Comparison of ENCODE assay signal across 30 cellular contexts in the genomic region with DNA sequence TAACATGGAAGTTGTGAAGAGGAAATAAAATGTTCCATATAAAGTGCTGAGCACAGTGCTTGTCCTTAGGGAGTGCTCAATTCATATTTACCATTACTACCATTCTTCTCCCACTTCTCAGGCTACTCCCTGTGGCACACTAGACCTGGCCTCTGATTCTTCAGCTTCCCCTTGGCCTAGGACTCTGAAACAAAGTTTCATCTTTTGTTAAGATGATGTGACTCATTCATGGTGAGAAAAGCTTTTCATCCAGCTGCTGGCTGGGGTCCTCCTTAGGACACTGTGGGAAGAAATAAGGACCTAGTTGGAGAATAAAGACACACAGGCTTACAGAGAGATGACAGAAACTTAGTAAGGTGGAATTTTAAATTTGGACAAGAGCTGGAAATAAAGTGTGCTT.
A peak's percentile ranks its signal among the peaks of the same experiment; 100 is the strongest.
DNase-seq lines count a peak whose midpoint lies in the region; ATAC-seq and TF ChIP-seq lines count a peak whose summit lies in the region.
"Had no signal": no experiment of that assay in that cellular context is flagged by ENCODE, and none has a peak within 500 bp of the region (broad histone marks: within the 10 kb centered on the region; RNA-seq: fewer than 3 reads in every experiment).

No MANE protein-coding gene starts in this region.

- no peaks in the 10 kb centered on the region for H3K27me3 Mint-ChIP-seq in activated naive CD8-positive, alpha-beta T cell treated with anti-CD3 and anti-CD28 coated beads, Interleukin-2, amount 10 ng/mL, durations not matched to agents 7 days and 5 days
- H3K27me3 Mint-ChIP-seq in activated naive CD8-positive, alpha-beta T cell treated with anti-CD3 and anti-CD28 coated beads for 36 hours: no peaks in the 10 kb centered on the region
- no peaks in the 10 kb centered on the region for H3K27me3 Mint-ChIP-seq in stimulated activated naive CD8-positive, alpha-beta T cell treated with anti-CD3 and anti-CD28 coated beads, Interleukin-15, amount 100 ng/mL, for 72 hours
- H3K27me3 Mint-ChIP-seq: effector memory CD8-positive, alpha-beta T cell had no signal

- no peak overlapping the region for H3K4me3 Mint-ChIP-seq in activated naive CD8-positive, alpha-beta T cell treated with anti-CD3 and anti-CD28 coated beads, Interleukin-2, amount 10 ng/mL, durations not matched to agents 7 days and 5 days
- no peak overlapping the region for H3K4me3 Mint-ChIP-seq in activated naive CD8-positive, alpha-beta T cell treated with anti-CD3 and anti-CD28 coated beads for 36 hours
- H3K4me3 Mint-ChIP-seq in stimulated activated effector memory CD8-positive, alpha-beta T cell treated with anti-CD3 and anti-CD28 coated beads, Interleukin-12 subunit alpha, Interleukin-12 subunit beta, amount 100 ng/mL, for 72 hours: peak overlapping the region; percentile 11
- no peak overlapping the region for H3K4me3 Mint-ChIP-seq in stimulated activated naive CD8-positive, alpha-beta T cell treated with anti-CD3 and anti-CD28 coated beads, Interleukin-15, amount 100 ng/mL, for 72 hours
- H3K4me3 Mint-ChIP-seq: effector memory CD8-positive, alpha-beta T cell; nephron progenitor cell had no signal

- peaks cover 7% of the 10 kb centered on the region for H3K4me1 Mint-ChIP-seq in activated naive CD8-positive, alpha-beta T cell treated with anti-CD3 and anti-CD28 coated beads, Interleukin-2, amount 10 ng/mL, durations not matched to agents 7 days and 5 days
- peaks cover 4% of the 10 kb centered on the region for H3K4me1 Mint-ChIP-seq in activated naive CD8-positive, alpha-beta T cell treated with anti-CD3 and anti-CD28 coated beads for 36 hours
- H3K4me1 Mint-ChIP-seq in stimulated activated effector memory CD8-positive, alpha-beta T cell treated with anti-CD3 and anti-CD28 coated beads, Interleukin-12 subunit alpha, Interleukin-12 subunit beta, amount 100 ng/mL, for 72 hours: peaks cover 46% of the 10 kb centered on the region
- H3K4me1 Mint-ChIP-seq in stimulated activated naive CD8-positive, alpha-beta T cell treated with anti-CD3 and anti-CD28 coated beads, Interleukin-15, amount 100 ng/mL, for 72 hours: peaks cover 11% of the 10 kb centered on the region

- ATAC-seq in activated naive CD8-positive, alpha-beta T cell treated with anti-CD3 and anti-CD28 coated beads, Interleukin-2, amount 10 ng/mL, durations not matched to agents 7 days and 5 days (ENCODE audit: low read depth): no peak
- ATAC-seq in stimulated activated effector memory CD8-positive, alpha-beta T cell treated with anti-CD3 and anti-CD28 coated beads, Interleukin-12 subunit alpha, Interleukin-12 subunit beta, amount 100 ng/mL, for 72 hours: no peak
- ATAC-seq in stimulated activated naive CD8-positive, alpha-beta T cell treated with anti-CD3 and anti-CD28 coated beads, Interleukin-15, amount 100 ng/mL, for 72 hours: no peak
- ATAC-seq in HG03460 (IDR thresholded peaks at IDR 0.05; ENCODE audit: unreplicated experiment): no peak
- ATAC-seq: effector memory CD8-positive, alpha-beta T cell; lower lobe of right lung; upper lobe of right lung had no signal

- POLR2A ChIA-PET in activated naive CD8-positive, alpha-beta T cell treated with anti-CD3 and anti-CD28 coated beads, Interleukin-2, amount 10 ng/mL, durations not matched to agents 7 days and 5 days (lab: Charles Lee): no interaction called here

- no peaks in the 10 kb centered on the region for H3K36me3 Mint-ChIP-seq in activated naive CD8-positive, alpha-beta T cell treated with anti-CD3 and anti-CD28 coated beads, Interleukin-2, amount 10 ng/mL, durations not matched to agents 7 days and 5 days
- H3K36me3 Mint-ChIP-seq in activated naive CD8-positive, alpha-beta T cell treated with anti-CD3 and anti-CD28 coated beads for 36 hours: no peaks in the 10 kb centered on the region
- peaks cover 11% of the 10 kb centered on the region for H3K36me3 Mint-ChIP-seq in stimulated activated effector memory CD8-positive, alpha-beta T cell treated with anti-CD3 and anti-CD28 coated beads, Interleukin-12 subunit alpha, Interleukin-12 subunit beta, amount 100 ng/mL, for 72 hours

- no peak overlapping the region for H3K27ac ChIP-seq in coronary artery
- H3K27ac ChIP-seq: BLaER1, cardiac muscle cell, colonic mucosa, lower lobe of right lung, Peyer's patch, right atrium auricular region, spleen, upper lobe of right lung, WERI-Rb-1 had no signal

- TF ChIP-seq CTCF in coronary artery (IDR thresholded peaks at IDR 0.05): no peak

- H3K27ac Mint-ChIP-seq in activated naive CD8-positive, alpha-beta T cell treated with anti-CD3 and anti-CD28 coated beads, Interleukin-2, amount 10 ng/mL, durations not matched to agents 7 days and 5 days: peak overlapping the region; percentile 7
- no peak overlapping the region for H3K27ac Mint-ChIP-seq in activated naive CD8-positive, alpha-beta T cell treated with anti-CD3 and anti-CD28 coated beads for 36 hours
- H3K27ac Mint-ChIP-seq in stimulated activated effector memory CD8-positive, alpha-beta T cell treated with anti-CD3 and anti-CD28 coated beads, Interleukin-12 subunit alpha, Interleukin-12 subunit beta, amount 100 ng/mL, for 72 hours: peak overlapping the region; percentile 86
- peak overlapping the region in 1 of 2 donors; percentile 27 for H3K27ac Mint-ChIP-seq in stimulated activated naive CD8-positive, alpha-beta T cell treated with anti-CD3 and anti-CD28 coated beads, Interleukin-15, amount 100 ng/mL, for 72 hours
- H3K27ac Mint-ChIP-seq: effector memory CD8-positive, alpha-beta T cell; nephron progenitor cell had no signal

- no peak overlapping the region for H3K4me3 ChIP-seq in coronary artery
- H3K4me3 ChIP-seq: BLaER1, cardiac muscle cell, colonic mucosa, heart right ventricle, lower lobe of right lung, Peyer's patch, right atrium auricular region, spleen, upper lobe of right lung had no signal

- peaks cover 2% of the 10 kb centered on the region for H3K9me3 Mint-ChIP-seq in activated naive CD8-positive, alpha-beta T cell treated with anti-CD3 and anti-CD28 coated beads, Interleukin-2, amount 10 ng/mL, durations not matched to agents 7 days and 5 days
- no peaks in the 10 kb centered on the region for H3K9me3 Mint-ChIP-seq in activated naive CD8-positive, alpha-beta T cell treated with anti-CD3 and anti-CD28 coated beads for 36 hours
- H3K9me3 Mint-ChIP-seq in stimulated activated effector memory CD8-positive, alpha-beta T cell treated with anti-CD3 and anti-CD28 coated beads, Interleukin-12 subunit alpha, Interleukin-12 subunit beta, amount 100 ng/mL, for 72 hours: no peaks in the 10 kb centered on the region
- peaks cover 5 to 8% of the 10 kb centered on the region in 2 donors for H3K9me3 Mint-ChIP-seq in stimulated activated naive CD8-positive, alpha-beta T cell treated with anti-CD3 and anti-CD28 coated beads, Interleukin-15, amount 100 ng/mL, for 72 hours
- H3K9me3 Mint-ChIP-seq: effector memory CD8-positive, alpha-beta T cell had no signal

- no peak for DNase-seq in activated naive CD8-positive, alpha-beta T cell treated with anti-CD3 and anti-CD28 coated beads, Interleukin-2, amount 10 ng/mL, durations not matched to agents 7 days and 5 days
- no peak for DNase-seq in activated naive CD8-positive, alpha-beta T cell treated with anti-CD3 and anti-CD28 coated beads for 36 hours
- DNase-seq in M059J (ENCODE audit: low read depth) (peak; percentile 74), coronary artery (ENCODE audit: low spot score) (peak; percentile 16), NCI-H510A treated with DMSO at 0.1 percent for 48 hours (lab: John Stamatoyannopoulos, UW) (no peak)
- DNase-seq in stimulated activated effector memory CD8-positive, alpha-beta T cell treated with anti-CD3 and anti-CD28 coated beads, Interleukin-12 subunit alpha, Interleukin-12 subunit beta, amount 100 ng/mL, for 72 hours (ENCODE audit: low spot score in 2 of 2): peak in 1 of 2 donors; percentile 38
- no peak for DNase-seq in stimulated activated naive CD8-positive, alpha-beta T cell treated with anti-CD3 and anti-CD28 coated beads, Interleukin-15, amount 100 ng/mL, for 72 hours
- DNase-seq: activated CD4-positive, alpha-beta T cell treated with anti-CD3 and anti-CD28 coated beads, Interleukin-2, amount 50 U/mL, for 1 hour; activated naive CD4-positive, alpha-beta T cell treated with Interleukin-2 at 50 U/mL for 16 hours; amniotic stem cell; colonic mucosa; effector memory CD8-positive, alpha-beta T cell; erythroblast; foreskin melanocyte; GF-D8; lower lobe of right lung; NCI-H1105; NCI-H1930; nephron progenitor cell; Peyer's patch; SIG-M5; spleen; T1000; upper lobe of right lung; WERI-Rb-1 had no signal

Comparison
In these comparisons a context has a peak if more than half of its experiments do, and no peak if none do; other contexts are left out.
1. DNase-seq: peak in M059J (single experiment) and coronary artery (single experiment); none in activated naive CD8-positive, alpha-beta T cell treated with anti-CD3 and anti-CD28 coated beads, Interleukin-2, amount 10 ng/mL, durations not matched to agents 7 days and 5 days (single experiment), activated naive CD8-positive, alpha-beta T cell treated with anti-CD3 and anti-CD28 coated beads for 36 hours (single experiment), stimulated activated naive CD8-positive, alpha-beta T cell treated with anti-CD3 and anti-CD28 coated beads, Interleukin-15, amount 100 ng/mL, for 72 hours (0 of 2) and NCI-H510A treated with DMSO at 0.1 percent for 48 hours (single experiment).